In genomic region chr17:60910415-60910814, GRCh38 we compare ENCODE assay signal across 21 cellular contexts.
DNase-seq lines count a peak whose midpoint lies in the region; ATAC-seq, FAIRE-seq and TF ChIP-seq lines count a peak whose summit lies in the region.
"Had no signal": no experiment of that assay in that cellular context is flagged by ENCODE, and none has a peak within 500 bp of the region (broad histone marks: within the 10 kb centered on the region; RNA-seq: fewer than 3 reads in every experiment).

No MANE protein-coding gene starts in this region.

- POLR2A ChIA-PET in naive thymus-derived CD8-positive, alpha-beta T cell (lab: Charles Lee), result no interaction called here

- no peaks in the 10 kb centered on the region for H3K27me3 Mint-ChIP-seq in naive thymus-derived CD8-positive, alpha-beta T cell
- H3K27me3 Mint-ChIP-seq: CD4-positive, CD25-positive, alpha-beta regulatory T cell; CD8-positive, alpha-beta memory T cell; IgD-negative memory B cell had no signal

- H3K4me3 ChIP-seq in MG63, result no peak overlapping the region
- H3K4me3 ChIP-seq: GM12878, HAP-1 had no signal

- peak; percentile 77 for FAIRE-seq in HTR-8/SVneo (lab: Jason Lieb, UNC)
- FAIRE-seq: GM12878, H1 had no signal

- H3K4me1 ChIP-seq in foreskin keratinocyte, result peaks cover 6% of the 10 kb centered on the region
- H3K4me1 ChIP-seq: HAP-1 had no signal

- DNase-seq in HTR-8/SVneo (ENCODE audit: insufficient read length, low spot score), result no peak
- DNase-seq in foreskin keratinocyte, result peak in 1 of 2 donors; percentile 20
- DNase-seq in kidney tubule cell (ENCODE audit: low spot score), result peak; percentile 3
- no peak for DNase-seq in HUDEP-2 (lab: John Stamatoyannopoulos, UW; ENCODE audit: unreplicated experiment in 76 of 76)
- no peak for DNase-seq in MG63
- DNase-seq in naive thymus-derived CD8-positive, alpha-beta T cell, result no peak
- DNase-seq: ACHN; BE2C; C1 segment of cervical spinal cord; CD4-positive, CD25-positive, alpha-beta regulatory T cell; CD8-positive, alpha-beta memory T cell; COR-L47; DMS 273 treated with DMSO at 0.1 percent for 48 hours; DMS53; DND-41; EL had no signal

- H3K4me1 Mint-ChIP-seq in naive thymus-derived CD8-positive, alpha-beta T cell, result peaks cover 0 to 2% (median under 1%) of the 10 kb centered on the region in 4 donors
- H3K4me1 Mint-ChIP-seq: CD4-positive, CD25-positive, alpha-beta regulatory T cell; CD8-positive, alpha-beta memory T cell; IgD-negative memory B cell had no signal

- peak; percentile 50 for ATAC-seq in foreskin keratinocyte
- ATAC-seq in GM19452 (IDR thresholded peaks at IDR 0.05; ENCODE audit: unreplicated experiment), result no peak
- ATAC-seq in naive thymus-derived CD8-positive, alpha-beta T cell, result no peak
- ATAC-seq: GM12878 had no signal

- H3K27ac ChIP-seq in foreskin keratinocyte, result no peak overlapping the region

- peaks cover 6% of the 10 kb centered on the region; the same call in 1 of the 2 replicates for H3K9me3 ChIP-seq in MG63
- H3K9me3 ChIP-seq: BE2C, HAP-1 had no signal

- H3K36me3 Mint-ChIP-seq in naive thymus-derived CD8-positive, alpha-beta T cell, result peaks cover 24 to 31% (median 31%) of the 10 kb centered on the region in 3 donors

- H3K27ac Mint-ChIP-seq in naive thymus-derived CD8-positive, alpha-beta T cell, result no peak overlapping the region
- H3K27ac Mint-ChIP-seq: CD4-positive, CD25-positive, alpha-beta regulatory T cell; CD8-positive, alpha-beta memory T cell; IgD-negative memory B cell had no signal

- peaks cover 0 to 4% (median 0%) of the 10 kb centered on the region in 9 donors for H3K9me3 Mint-ChIP-seq in naive thymus-derived CD8-positive, alpha-beta T cell

- TF ChIP-seq CTCF in foreskin keratinocyte (conservative IDR thresholded peaks at IDR 0.05), result no peak

- no peaks in the 10 kb centered on the region for H3K27me3 ChIP-seq in foreskin keratinocyte
- H3K27me3 ChIP-seq in MG63, result no peaks in the 10 kb centered on the region
- H3K27me3 ChIP-seq: BE2C had no signal

- no peak overlapping the region for H3K4me3 Mint-ChIP-seq in naive thymus-derived CD8-positive, alpha-beta T cell
- H3K4me3 Mint-ChIP-seq: CD4-positive, CD25-positive, alpha-beta regulatory T cell; CD8-positive, alpha-beta memory T cell; IgD-negative memory B cell had no signal

- no peaks in the 10 kb centered on the region for H3K36me3 ChIP-seq in MG63
- H3K36me3 ChIP-seq: BE2C, HAP-1 had no signal
